ENCODE assay signal across 15 cellular contexts in the genomic region with DNA sequence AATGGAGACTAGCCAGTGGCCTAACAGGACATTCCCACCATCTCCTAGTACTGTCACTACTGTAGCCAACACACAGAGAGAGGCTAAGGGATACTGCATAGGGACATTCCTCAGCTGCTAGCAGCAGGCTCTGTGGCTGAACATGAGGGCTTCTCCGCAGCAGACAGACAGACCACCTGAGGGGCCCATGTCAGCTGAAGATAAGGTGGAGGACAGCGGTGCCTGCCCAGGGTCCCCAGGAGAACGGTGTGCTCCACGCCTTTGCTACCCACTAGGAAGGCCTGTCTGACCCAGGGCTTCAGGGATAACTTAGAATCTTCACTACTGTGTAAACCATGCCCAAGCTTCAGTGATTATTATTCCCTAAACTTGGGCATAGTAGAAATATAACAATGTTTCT. TPM values are rescaled to one million over a fixed set of nuclear protein-coding genes. Genes with fewer than 3 reads are reported as not detected.
DNase-seq lines count a peak whose midpoint lies in the region; ATAC-seq and TF ChIP-seq lines count a peak whose summit lies in the region.
"Had no signal": no experiment of that assay in that cellular context is flagged by ENCODE, and none has a peak within 500 bp of the region (broad histone marks: within the 10 kb centered on the region; RNA-seq: fewer than 3 reads in every experiment).

No MANE protein-coding gene starts in this region.

- CTCF ChIA-PET in activated CD8-positive, alpha-beta memory T cell treated with anti-CD3 and anti-CD28 coated beads, Interleukin-2, amount 10 ng/mL, durations not matched to agents 7 days and 5 days (lab: Charles Lee), result no interaction called here

- H3K36me3 Mint-ChIP-seq in activated CD8-positive, alpha-beta memory T cell treated with anti-CD3 and anti-CD28 coated beads, Interleukin-2, amount 10 ng/mL, durations not matched to agents 7 days and 5 days, result no peaks in the 10 kb centered on the region

- H3K27ac Mint-ChIP-seq in activated CD8-positive, alpha-beta memory T cell treated with anti-CD3 and anti-CD28 coated beads, Interleukin-2, amount 10 ng/mL, durations not matched to agents 7 days and 5 days, result no peak overlapping the region
- H3K27ac Mint-ChIP-seq: CD4-positive, alpha-beta T cell had no signal

- no peak for ATAC-seq in activated CD8-positive, alpha-beta memory T cell treated with anti-CD3 and anti-CD28 coated beads, Interleukin-2, amount 10 ng/mL, durations not matched to agents 7 days and 5 days
- no peak for ATAC-seq in lower lobe of right lung

- H3K4me1 Mint-ChIP-seq in activated CD8-positive, alpha-beta memory T cell treated with anti-CD3 and anti-CD28 coated beads, Interleukin-2, amount 10 ng/mL, durations not matched to agents 7 days and 5 days, result no peaks in the 10 kb centered on the region

- H3K4me3 ChIP-seq in lower lobe of right lung, result no peak overlapping the region
- H3K4me3 ChIP-seq: A549, HAP-1 had no signal

- H3K4me3 Mint-ChIP-seq in activated CD8-positive, alpha-beta memory T cell treated with anti-CD3 and anti-CD28 coated beads, Interleukin-2, amount 10 ng/mL, durations not matched to agents 7 days and 5 days, result no peak overlapping the region
- H3K4me3 Mint-ChIP-seq: CD4-positive, alpha-beta T cell had no signal

- no peaks in the 10 kb centered on the region for H3K36me3 ChIP-seq in lower lobe of right lung
- H3K36me3 ChIP-seq: HAP-1 had no signal

- H3K27me3 Mint-ChIP-seq in activated CD8-positive, alpha-beta memory T cell treated with anti-CD3 and anti-CD28 coated beads, Interleukin-2, amount 10 ng/mL, durations not matched to agents 7 days and 5 days, result peaks cover 10% of the 10 kb centered on the region

- no peak overlapping the region for H3K27ac ChIP-seq in lower lobe of right lung
- H3K27ac ChIP-seq: 22Rv1, A549, C4-2B had no signal

- no peaks in the 10 kb centered on the region for H3K27me3 ChIP-seq in lower lobe of right lung (ENCODE audit: low read depth)

- no peak for TF ChIP-seq CTCF in lower lobe of right lung (IDR thresholded peaks at IDR 0.05)

- intact Hi-C loops in lower lobe of right lung (cut with DNase I), result no loop called here
- intact Hi-C loops in posterior vena cava (cut with DNase I), result no loop called here

- peak; percentile 15 for DNase-seq in activated CD8-positive, alpha-beta memory T cell treated with anti-CD3 and anti-CD28 coated beads, Interleukin-2, amount 50 U/mL, for 48 hours
- DNase-seq in activated CD8-positive, alpha-beta memory T cell treated with anti-CD3 and anti-CD28 coated beads, Interleukin-2, amount 10 ng/mL, durations not matched to agents 7 days and 5 days, result no peak
- DNase-seq in lower lobe of right lung, result peak; percentile 20
- peak; percentile 34 for DNase-seq in posterior vena cava (ENCODE audit: low spot score)
- DNase-seq in DMS153 (lab: John Stamatoyannopoulos, UW), result no peak
- DNase-seq in stimulated activated CD4-positive, alpha-beta T cell treated with anti-CD3 and anti-CD28 coated beads, Interleukin-12 subunit alpha, Interleukin-12 subunit beta, amount 100 ng/mL, for 4 hours, result no peak
- no peak for DNase-seq in EL
- DNase-seq: AML-193; Caco-2; CD4-positive, alpha-beta T cell; DMS79 had no signal

- H3K9me3 ChIP-seq in lower lobe of right lung, result no peaks in the 10 kb centered on the region
- H3K9me3 ChIP-seq: A549, Caco-2, HAP-1 had no signal

- no peaks in the 10 kb centered on the region for H3K9me3 Mint-ChIP-seq in activated CD8-positive, alpha-beta memory T cell treated with anti-CD3 and anti-CD28 coated beads, Interleukin-2, amount 10 ng/mL, durations not matched to agents 7 days and 5 days (ENCODE audit: low read depth)
- H3K9me3 Mint-ChIP-seq: CD4-positive, alpha-beta T cell had no signal

- no peaks in the 10 kb centered on the region for H3K4me1 ChIP-seq in lower lobe of right lung
- H3K4me1 ChIP-seq: A549, Caco-2, HAP-1 had no signal

RNA-seq across cellular contexts. Expression of a gene that starts 24.8 kb away (rescaled TPM):
- 10 to 100 TPM; 36.0 to 38.6 TPM for total RNA-seq in activated CD8-positive, alpha-beta memory T cell treated with anti-CD3 and anti-CD28 coated beads, Interleukin-2, amount 10 ng/mL, durations not matched to agents 7 days and 5 days
- total RNA-seq in lower lobe of right lung, result 19.4 TPM
- total RNA-seq in posterior vena cava, result 10 to 100 TPM; 14.1 to 18.3 TPM

Comparison
In these comparisons a context has a peak if more than half of its experiments do, and no peak if none do; other contexts are left out.
1. DNase-seq: peak in activated CD8-positive, alpha-beta memory T cell treated with anti-CD3 and anti-CD28 coated beads, Interleukin-2, amount 50 U/mL, for 48 hours (single experiment), lower lobe of right lung (single experiment) and posterior vena cava (single experiment); none in activated CD8-positive, alpha-beta memory T cell treated with anti-CD3 and anti-CD28 coated beads, Interleukin-2, amount 10 ng/mL, durations not matched to agents 7 days and 5 days (single experiment), DMS153 (single experiment), stimulated activated CD4-positive, alpha-beta T cell treated with anti-CD3 and anti-CD28 coated beads, Interleukin-12 subunit alpha, Interleukin-12 subunit beta, amount 100 ng/mL, for 4 hours (single experiment) and EL (single experiment).